ENCODE assay signal across 8 cellular contexts in the genomic region with DNA sequence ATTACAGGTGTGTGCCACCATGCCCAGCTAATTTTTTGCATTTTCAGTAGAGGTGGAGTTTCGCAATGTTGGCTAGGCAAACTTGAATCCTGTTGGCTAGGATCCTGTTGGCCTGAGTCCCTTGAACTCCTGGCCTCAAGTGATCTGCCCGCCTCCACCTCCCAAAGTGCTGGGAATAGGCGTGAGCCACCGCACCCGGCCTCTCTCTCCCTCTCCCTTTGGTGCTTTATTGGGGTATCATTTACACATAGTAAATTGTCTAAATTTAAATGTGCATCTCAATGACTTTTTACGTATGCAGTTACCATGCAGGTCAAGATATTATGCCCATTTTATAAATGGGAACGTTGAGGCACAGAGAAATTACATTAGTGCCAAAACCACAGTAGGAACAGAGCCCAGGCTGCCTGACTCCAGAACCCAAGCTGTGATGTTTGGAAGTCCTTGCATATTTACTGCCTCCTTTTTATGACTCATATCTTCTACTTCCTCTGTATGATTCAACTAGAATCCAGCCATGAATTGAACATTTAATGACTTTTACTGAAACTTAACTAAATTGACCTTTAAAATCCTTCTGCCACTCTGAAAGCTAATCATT. TPM values are rescaled to one million over a fixed set of nuclear protein-coding genes. Genes with fewer than 3 reads are reported as not detected.
DNase-seq lines count a peak whose midpoint lies in the region; FAIRE-seq and TF ChIP-seq lines count a peak whose summit lies in the region.
"Had no signal": no experiment of that assay in that cellular context is flagged by ENCODE, and none has a peak within 500 bp of the region (broad histone marks: within the 10 kb centered on the region; RNA-seq: fewer than 3 reads in every experiment).

No MANE protein-coding gene starts in this region.

- H3K9me3 ChIP-seq in PC-9 (ENCODE audit: insufficient read depth, low read depth) (no peaks in the 10 kb centered on the region), skeletal muscle satellite cell (replicated peaks; ENCODE audit: low read length) (no peaks in the 10 kb centered on the region)

- no peak for TF ChIP-seq CTCF in PC-9 (conservative IDR thresholded peaks at IDR 0.05)

- intact Hi-C loops in PC-9 (cut with micrococcal nuclease; ENCODE audit: unreplicated experiment), result no loop called here

- FAIRE-seq in H54 (lab: Jason Lieb, UNC), result peak; percentile 93

- H3K4me1 ChIP-seq in PC-9 (replicated peaks; ENCODE audit: insufficient read depth), result peaks cover 14% of the 10 kb centered on the region
- peaks cover 23% of the 10 kb centered on the region for H3K4me1 ChIP-seq in skeletal muscle satellite cell (ENCODE audit: control insufficient read depth, insufficient read depth, low read length)

- H3K9me2 ChIP-seq in PC-9 (ENCODE audit: insufficient read depth), result no peaks in the 10 kb centered on the region

- H3K4me2 ChIP-seq in PC-9 (peak overlapping the region; percentile 43), skeletal muscle satellite cell (ENCODE audit: low read length) (peak overlapping the region; percentile 49)

- H3K27me3 ChIP-seq in PC-9 (ENCODE audit: insufficient read depth, low read depth) (no peaks in the 10 kb centered on the region), skeletal muscle satellite cell (ENCODE audit: control insufficient read depth, insufficient read depth, low read length) (no peaks in the 10 kb centered on the region)

- H2AFZ ChIP-seq in PC-9, result no peak overlapping the region

- POLR2A ChIA-PET in PC-9 (lab: Charles Lee; ENCODE audit: unreplicated experiment), result no interaction called here

- H3K36me3 ChIP-seq in PC-9 (ENCODE audit: low read depth) (peaks cover 10% of the 10 kb centered on the region; the same call in 1 of the 2 replicates), skeletal muscle satellite cell (ENCODE audit: insufficient read depth, low read length) (no peaks in the 10 kb centered on the region)

- H3F3A ChIP-seq in PC-9 (ENCODE audit: insufficient read depth, low read depth), result peaks cover 13% of the 10 kb centered on the region

- peak overlapping the region; percentile 81 for H3K27ac ChIP-seq in PC-9

- no peaks in the 10 kb centered on the region for H3K79me2 ChIP-seq in PC-9 (ENCODE audit: low read depth)

- no peak for TF ChIP-seq POLR2A in H54 (IDR thresholded peaks at IDR 0.05; ENCODE audit: low read depth, low read length)

- no TSS peak for BruUV-seq in PC-9 (replicated peaks; lab: Mats Ljungman, UMichigan)

- H3K4me3 ChIP-seq in PC-9 (no peak overlapping the region), skeletal muscle satellite cell (ENCODE audit: low read length) (no peak overlapping the region)

- DNase-seq in H54 (ENCODE audit: insufficient read length, low spot score), result peak; percentile 77
- DNase-seq in PC-9, result peak; percentile 12 to 68
- peak; percentile 84 for DNase-seq in dermis blood vessel endothelial cell
- DNase-seq in cortex of kidney (lab: John Stamatoyannopoulos, UW), result no peak
- no peak for DNase-seq in GM19238 (ENCODE audit: insufficient read length, low spot score)
- no peak for DNase-seq in NCI-H187 treated with DMSO at 0.1 percent for 48 hours (lab: John Stamatoyannopoulos, UW)
- DNase-seq: naive B cell had no signal

- H4K20me1 ChIP-seq in PC-9 (ENCODE audit: insufficient read depth), result no peaks in the 10 kb centered on the region

- H3K9ac ChIP-seq in skeletal muscle satellite cell (ENCODE audit: low read depth, low read length), result peak overlapping the region; percentile 54

- CTCF ChIA-PET in PC-9 (lab: Charles Lee), result interaction anchor here (0.6 kb wide), 1 partner anchor 131 kb away, joined by 3 read pairs; no protein-coding TSS in a partner anchor

RNA-seq across cellular contexts. Expression of a gene that starts 34.0 kb away (rescaled TPM):
- 13.2 and 13.8 TPM in 2 replicates for total RNA-seq in PC-9 (2021)
- total RNA-seq in dermis blood vessel endothelial cell, result 20.3 and 22.0 TPM in 2 replicates
- total RNA-seq in skeletal muscle satellite cell (2012; rRNA removed), result 10.3 and 14.2 TPM in 2 replicates

RNA-seq across cellular contexts. Expression of a gene that starts 34.3 kb away (rescaled TPM):
- total RNA-seq in PC-9 (2021), result 6.2 and 7.4 TPM in 2 replicates
- total RNA-seq in dermis blood vessel endothelial cell, result 10.2 and 16.0 TPM in 2 replicates
- 5.6 and 8.1 TPM in 2 replicates for total RNA-seq in skeletal muscle satellite cell (2012; rRNA removed)

RNA-seq across cellular contexts. Expression of a gene that starts 34.4 kb away (rescaled TPM):
- total RNA-seq in PC-9 (2021) (6.5 and 6.7 TPM in 2 replicates), dermis blood vessel endothelial cell (21.7 and 43.1 TPM in 2 replicates)
- total RNA-seq in skeletal muscle satellite cell (2012; rRNA removed), result 5.0 and 5.1 TPM in 2 replicates

Comparison
In these comparisons a context has a peak if more than half of its experiments do, and no peak if none do; other contexts are left out.
1. DNase-seq: peak in H54 (single experiment), PC-9 (2 of 2) and dermis blood vessel endothelial cell (single experiment); none in cortex of kidney (single experiment), GM19238 (single experiment) and NCI-H187 treated with DMSO at 0.1 percent for 48 hours (single experiment).